Comparison of ENCODE assay signal across 37 cellular contexts in genomic region chr9:124442360-124442759, GRCh38. TPM values are rescaled to one million over a fixed set of nuclear protein-coding genes. Genes with fewer than 3 reads are reported as not detected.
"Had no signal": no experiment of that assay in that cellular context is flagged by ENCODE, and none has a peak within 500 bp of the region (broad histone marks: within the 10 kb centered on the region; RNA-seq: fewer than 3 reads in every experiment).

No MANE protein-coding gene starts in this region.

- H3K9me3 Mint-ChIP-seq: activated CD4-positive, alpha-beta T cell treated with anti-CD3 and anti-CD28 coated beads, Interleukin-2, amount 10 ng/mL, durations not matched to agents 7 days and 5 days had no signal

- H3K9me3 ChIP-seq: Peyer's patch, SJSA1 had no signal

- H3K36me3 Mint-ChIP-seq: activated naive CD8-positive, alpha-beta T cell treated with anti-CD3 and anti-CD28 coated beads for 36 hours had no signal

- DNase-seq: activated CD4-positive, alpha-beta T cell treated with anti-CD3 and anti-CD28 coated beads for 36 hours; activated CD4-positive, alpha-beta T cell treated with anti-CD3 and anti-CD28 coated beads, Interleukin-2, amount 10 ng/mL, durations not matched to agents 7 days and 5 days; activated CD4-positive, alpha-beta T cell treated with anti-CD3 and anti-CD28 coated beads, Interleukin-2, amount 50 U/mL, for 48 hours; activated CD8-positive, alpha-beta T cell treated with anti-CD3 and anti-CD28 coated beads, Interleukin-2, amount 10 ng/mL, durations not matched to agents 7 days and 5 days; activated naive CD4-positive, alpha-beta T cell; activated naive CD4-positive, alpha-beta T cell treated with anti-CD3 and anti-CD28 coated beads, Interleukin-2, amount 50 U/mL, for 16 hours; activated naive CD8-positive, alpha-beta T cell treated with anti-CD3 and anti-CD28 coated beads for 36 hours; activated T-cell treated with anti-CD3 and anti-CD28 coated beads, Interleukin-2, amount 50 U/mL, for 24 hours; amniotic stem cell; brain microvascular endothelial cell; central memory CD4-positive, alpha-beta T cell; MM.1S; MV-4-11; NCI-H1092 treated with DMSO at 0.1 percent for 48 hours; NCI-H1417; NCI-H146; NCI-H187; NCI-H2029 treated with DMSO at 0.1 percent for 48 hours; NCI-H226; NCI-H446 treated with DMSO at 0.1 percent for 48 hours; NCI-H524; NCI-H69; NK-92 treated with Interleukin-12 subunit alpha and Interleukin-12 subunit beta, amount 100 ng/mL, for 24 hours; PC-3; Peyer's patch; RPMI8226; SHP77 treated with DMSO at 0.1 percent for 48 hours; SW 1271; T1000 had no signal

- H3K4me1 ChIP-seq: Peyer's patch, SJSA1 had no signal

- H3K4me3 ChIP-seq: Peyer's patch, SJSA1 had no signal

- H3K27me3 ChIP-seq: brain microvascular endothelial cell, Peyer's patch, SJSA1 had no signal

- H3K36me3 ChIP-seq: brain microvascular endothelial cell, Peyer's patch, SJSA1 had no signal

- H3K4me3 Mint-ChIP-seq: activated CD4-positive, alpha-beta T cell treated with anti-CD3 and anti-CD28 coated beads for 36 hours; activated CD4-positive, alpha-beta T cell treated with anti-CD3 and anti-CD28 coated beads, Interleukin-2, amount 10 ng/mL, durations not matched to agents 7 days and 5 days; activated CD8-positive, alpha-beta T cell treated with anti-CD3 and anti-CD28 coated beads, Interleukin-2, amount 10 ng/mL, durations not matched to agents 7 days and 5 days; activated naive CD8-positive, alpha-beta T cell treated with anti-CD3 and anti-CD28 coated beads for 36 hours; activated T-cell treated with anti-CD3 and anti-CD28 coated beads, Interleukin-2, amount 50 U/mL, for 24 hours had no signal

- FAIRE-seq: colon had no signal

- H3K4me1 Mint-ChIP-seq: activated CD4-positive, alpha-beta T cell treated with anti-CD3 and anti-CD28 coated beads for 36 hours; activated CD4-positive, alpha-beta T cell treated with anti-CD3 and anti-CD28 coated beads, Interleukin-2, amount 10 ng/mL, durations not matched to agents 7 days and 5 days; activated naive CD8-positive, alpha-beta T cell treated with anti-CD3 and anti-CD28 coated beads for 36 hours had no signal

- H3K27ac Mint-ChIP-seq: activated CD4-positive, alpha-beta T cell treated with anti-CD3 and anti-CD28 coated beads for 36 hours; activated CD4-positive, alpha-beta T cell treated with anti-CD3 and anti-CD28 coated beads, Interleukin-2, amount 10 ng/mL, durations not matched to agents 7 days and 5 days; activated CD8-positive, alpha-beta T cell treated with anti-CD3 and anti-CD28 coated beads, Interleukin-2, amount 10 ng/mL, durations not matched to agents 7 days and 5 days; activated naive CD8-positive, alpha-beta T cell treated with anti-CD3 and anti-CD28 coated beads for 36 hours; activated T-cell treated with anti-CD3 and anti-CD28 coated beads, Interleukin-2, amount 50 U/mL, for 24 hours had no signal

- ATAC-seq: activated CD4-positive, alpha-beta T cell treated with anti-CD3 and anti-CD28 coated beads for 36 hours; activated CD4-positive, CD25-positive, alpha-beta regulatory T cell treated with anti-CD3 and anti-CD28 coated beads, Interleukin-2, amount 50 U/mL, for 24 hours; activated CD8-positive, alpha-beta T cell treated with anti-CD3 and anti-CD28 coated beads, Interleukin-2, amount 10 ng/mL, durations not matched to agents 7 days and 5 days; PC-3; SK-N-SH treated with all-trans-retinoic acid at 6 μM for 48 hours had no signal

- H3K27ac ChIP-seq: brain microvascular endothelial cell, Peyer's patch, SJSA1 had no signal

RNA-seq across cellular contexts. Expression of gene ADGRD2, which starts 7.9 kb away (rescaled TPM):
- total RNA-seq: activated CD4-positive, alpha-beta T cell treated with anti-CD3 and anti-CD28 coated beads for 36 hours; activated CD4-positive, alpha-beta T cell treated with anti-CD3 and anti-CD28 coated beads, Interleukin-2, amount 10 ng/mL, durations not matched to agents 7 days and 5 days; activated CD8-positive, alpha-beta T cell treated with anti-CD3 and anti-CD28 coated beads, Interleukin-2, amount 10 ng/mL, durations not matched to agents 7 days and 5 days; activated naive CD8-positive, alpha-beta T cell treated with anti-CD3 and anti-CD28 coated beads for 36 hours; aorta; LHCN-M2; PC-3; Peyer's patch; SJSA1; T-helper 1 cell treated with Interleukin-12 subunit alpha and Interleukin-12 subunit beta and Interleukin-4 antibody, amounts not matched to agents 30 ng/mL and 1 ng/mL, for 36 hours; T-helper 2 cell treated with Interferon-gamma antibody and Interleukin-4, amounts not matched to agents 100 ng/mL and 5 ng/mL, for 36 hours had no signal
- polyA plus RNA-seq: aorta had no signal
